Comparison of ENCODE assay signal across 9 cellular contexts in genomic region chr1:94247146-94248094, GRCh38. TPM values are rescaled to one million over a fixed set of nuclear protein-coding genes. Genes with fewer than 3 reads are reported as not detected.
DNase-seq lines count a peak whose midpoint lies in the region; ATAC-seq and TF ChIP-seq lines count a peak whose summit lies in the region.
"Had no signal": no experiment of that assay in that cellular context is flagged by ENCODE, and none has a peak within 500 bp of the region (broad histone marks: within the 10 kb centered on the region; RNA-seq: fewer than 3 reads in every experiment).

No MANE protein-coding gene starts in this region.

- H3K4me3 ChIP-seq in SU-DHL-6 (ENCODE audit: insufficient read depth, low read length, poor library complexity, severe bottlenecking), result peak overlapping the region; percentile 54
- peak overlapping the region; percentile 85 to 93 (median 86) for H3K4me3 ChIP-seq in liver (ENCODE audit: low read depth in 1 of 3, low read length in 3 of 3)

- H3K9ac ChIP-seq in SU-DHL-6 (ENCODE audit: low read length) (peak overlapping the region; percentile 34; the same call in 1 of the 2 replicates), liver (ENCODE audit: low read depth in 1 of 2, low read length in 2 of 2) (peak overlapping the region; percentile 72 to 90)

- no peaks in the 10 kb centered on the region for H3F3A ChIP-seq in SU-DHL-6 (ENCODE audit: insufficient read depth)

- H3K27ac ChIP-seq in SU-DHL-6 (ENCODE audit: low read depth, low read length) (no peak overlapping the region), liver (ENCODE audit: low read depth in 1 of 2, low read length in 2 of 2) (peak overlapping the region; percentile 82 to 93)

- H3K36me3 ChIP-seq in SU-DHL-6 (ENCODE audit: low read length) (no peaks in the 10 kb centered on the region), liver (ENCODE audit: control insufficient read depth in 4 of 4, insufficient read depth in 3 of 4, low read depth in 1 of 4, low read length in 3 of 4) (no peaks in the 10 kb centered on the region)

- ATAC-seq in GM21360 (IDR thresholded peaks at IDR 0.05; ENCODE audit: unreplicated experiment), result peak; percentile 80

- H3K4me1 ChIP-seq in liver (ENCODE audit: control insufficient read depth in 4 of 4, insufficient read depth in 4 of 4, low read length in 3 of 4), result peaks cover 2 to 18% (median 11%) of the 10 kb centered on the region in 4 donors

- peak overlapping the region; percentile 77 for H2AFZ ChIP-seq in SU-DHL-6 (ENCODE audit: low read depth, low read length, severe bottlenecking)

- H3K27me3 ChIP-seq in SU-DHL-6 (ENCODE audit: low read length) (no peaks in the 10 kb centered on the region), liver (ENCODE audit: control insufficient read depth in 4 of 4, insufficient read depth in 4 of 4, low read length in 3 of 4) (no peaks in the 10 kb centered on the region)

- no peak overlapping the region for H3K27ac Mint-ChIP-seq in stimulated activated naive CD8-positive, alpha-beta T cell treated with anti-CD3 and anti-CD28 coated beads, Interleukin-15, Interleukin-2, amounts not matched to agents 100 ng/mL and 50 ng/mL, for 24 hours

- peak overlapping the region; percentile 66 for H3K4me2 ChIP-seq in SU-DHL-6 (ENCODE audit: low read depth, low read length, poor library complexity, severe bottlenecking)

- H3K27me3 Mint-ChIP-seq in stimulated activated naive CD8-positive, alpha-beta T cell treated with anti-CD3 and anti-CD28 coated beads, Interleukin-15, Interleukin-2, amounts not matched to agents 100 ng/mL and 50 ng/mL, for 24 hours, result peaks cover 80% of the 10 kb centered on the region

- H3K4me1 Mint-ChIP-seq in stimulated activated naive CD8-positive, alpha-beta T cell treated with anti-CD3 and anti-CD28 coated beads, Interleukin-15, Interleukin-2, amounts not matched to agents 100 ng/mL and 50 ng/mL, for 24 hours (ENCODE audit: low read depth), result peaks cover 12% of the 10 kb centered on the region

- under 1% methylated on average over 102 of the region's 102 CpGs for WGBS in liver

- peak; percentile 50 for DNase-seq in DMS153 treated with DMSO at 0.1 percent for 48 hours (lab: John Stamatoyannopoulos, UW; ENCODE audit: unreplicated experiment)
- peak; percentile 90 for DNase-seq in HT-29 (ENCODE audit: low spot score)
- DNase-seq in dedifferentiated amniotic fluid mesenchymal stem cell (ENCODE audit: extremely low spot score), result peak; percentile 39
- no peak for DNase-seq in effector CD4-positive, alpha-beta T cell

- no peaks in the 10 kb centered on the region for H3K9me3 ChIP-seq in SU-DHL-6 (ENCODE audit: insufficient read depth, low read length)
- H3K9me3 ChIP-seq in liver (ENCODE audit: control insufficient read depth in 4 of 4, low read length in 3 of 4), result no peaks in the 10 kb centered on the region

- no peaks in the 10 kb centered on the region for H3K36me3 Mint-ChIP-seq in stimulated activated naive CD8-positive, alpha-beta T cell treated with anti-CD3 and anti-CD28 coated beads, Interleukin-15, Interleukin-2, amounts not matched to agents 100 ng/mL and 50 ng/mL, for 24 hours (ENCODE audit: low read depth)

- H3K79me2 ChIP-seq in SU-DHL-6 (ENCODE audit: insufficient read depth, low read length), result no peaks in the 10 kb centered on the region

- TF ChIP-seq RAD21 in liver (IDR thresholded peaks at IDR 0.05), result peak in 1 of 2 donors; percentile 16

- H3K4me3 Mint-ChIP-seq in stimulated activated naive CD8-positive, alpha-beta T cell treated with anti-CD3 and anti-CD28 coated beads, Interleukin-15, Interleukin-2, amounts not matched to agents 100 ng/mL and 50 ng/mL, for 24 hours, result peak overlapping the region; percentile 76

- H3K9me2 ChIP-seq in SU-DHL-6 (replicated peaks; ENCODE audit: insufficient read depth, low read length), result no peaks in the 10 kb centered on the region

- no peaks in the 10 kb centered on the region for H4K20me1 ChIP-seq in SU-DHL-6 (ENCODE audit: low read depth, low read length)

- TF ChIP-seq CTCF in SU-DHL-6 (IDR thresholded peaks at IDR 0.05; ENCODE audit: insufficient read depth, low read length, poor library complexity, severe bottlenecking), result no peak
- TF ChIP-seq CTCF in liver (IDR thresholded peaks at IDR 0.05; ENCODE audit: low read depth, low read length, missing input control), result no peak

- H3K9me3 Mint-ChIP-seq in stimulated activated naive CD8-positive, alpha-beta T cell treated with anti-CD3 and anti-CD28 coated beads, Interleukin-15, Interleukin-2, amounts not matched to agents 100 ng/mL and 50 ng/mL, for 24 hours, result peaks cover 9% of the 10 kb centered on the region

TF ChIP-seq in liver, 16 proteins besides CTCF, POLR2A, EP300 and RAD21:
- TF ChIP-seq, protein P1, sequence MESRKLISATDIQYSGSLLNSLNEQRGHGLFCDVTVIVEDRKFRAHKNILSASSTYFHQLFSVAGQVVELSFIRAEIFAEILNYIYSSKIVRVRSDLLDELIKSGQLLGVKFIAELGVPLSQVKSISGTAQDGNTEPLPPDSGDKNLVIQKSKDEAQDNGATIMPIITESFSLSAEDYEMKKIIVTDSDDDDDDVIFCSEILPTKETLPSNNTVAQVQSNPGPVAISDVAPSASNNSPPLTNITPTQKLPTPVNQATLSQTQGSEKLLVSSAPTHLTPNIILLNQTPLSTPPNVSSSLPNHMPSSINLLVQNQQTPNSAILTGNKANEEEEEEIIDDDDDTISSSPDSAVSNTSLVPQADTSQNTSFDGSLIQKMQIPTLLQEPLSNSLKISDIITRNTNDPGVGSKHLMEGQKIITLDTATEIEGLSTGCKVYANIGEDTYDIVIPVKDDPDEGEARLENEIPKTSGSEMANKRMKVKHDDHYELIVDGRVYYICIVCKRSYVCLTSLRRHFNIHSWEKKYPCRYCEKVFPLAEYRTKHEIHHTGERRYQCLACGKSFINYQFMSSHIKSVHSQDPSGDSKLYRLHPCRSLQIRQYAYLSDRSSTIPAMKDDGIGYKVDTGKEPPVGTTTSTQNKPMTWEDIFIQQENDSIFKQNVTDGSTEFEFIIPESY (IDR thresholded peaks at IDR 0.05), result no peak
- peak in 1 of 2 donors; percentile 13 for TF ChIP-seq HNF4A (conservative IDR thresholded peaks at IDR 0.05)

RNA-seq across cellular contexts. Expression of gene ARHGAP29, which starts 10.0 kb away (rescaled TPM):
- total RNA-seq in HT-29 (2014; rRNA removed; shearing (Covaris generic)), result 18.6 and 22.6 TPM in 2 replicates
- 10 to 100 TPM; 12.5 to 27.7 TPM for total RNA-seq in liver
- polyA plus RNA-seq in liver, result 10 to 100 TPM in 1 of 2 donors, 1 to 10 TPM in 1; 8.3 to 14.0 TPM
- total RNA-seq: activated CD8-positive, alpha-beta memory T cell treated with anti-CD3 and anti-CD28 coated beads for 36 hours had no signal
